Comparison of ENCODE assay signal across 12 cellular contexts in the genomic region with DNA sequence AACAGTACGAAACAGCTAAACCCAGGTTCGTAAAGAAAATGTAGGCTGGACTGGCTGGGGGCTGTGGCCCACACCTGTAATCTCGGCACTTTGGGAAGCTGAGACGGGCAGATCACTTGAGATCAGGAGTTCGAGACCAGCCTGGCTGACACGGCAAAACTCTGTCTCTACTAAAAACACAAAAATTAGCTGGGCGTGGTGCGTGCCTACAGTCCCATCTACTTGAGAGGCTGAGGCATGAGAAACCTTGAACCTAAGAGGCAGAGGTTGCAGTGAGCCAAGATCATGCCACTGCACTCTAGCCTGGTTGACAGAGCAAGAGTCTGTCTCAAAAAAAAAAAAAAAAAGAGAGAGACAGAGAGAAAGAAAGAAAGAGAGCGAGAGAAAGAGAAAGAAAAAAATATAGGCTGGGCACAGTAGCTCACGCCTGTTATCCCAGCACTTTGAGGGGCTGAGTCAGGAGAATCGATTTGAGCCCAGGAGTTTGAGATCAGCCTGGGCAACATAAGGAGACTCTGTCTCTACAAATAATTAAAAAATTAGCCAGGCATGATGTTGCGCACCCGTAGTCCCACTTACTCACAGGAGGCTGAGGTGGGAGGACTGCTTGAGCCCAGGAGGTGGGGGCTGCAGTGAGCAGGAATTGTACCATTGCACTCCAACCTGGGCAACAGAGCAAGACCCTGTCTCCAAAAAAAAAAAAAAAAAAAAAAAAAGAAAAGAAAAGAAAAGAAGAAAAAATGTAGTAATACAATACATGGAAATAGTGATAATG. TPM values are rescaled to one million over a fixed set of nuclear protein-coding genes. Genes with fewer than 3 reads are reported as not detected.
A peak's percentile ranks its signal among the peaks of the same experiment; 100 is the strongest.
DNase-seq lines count a peak whose midpoint lies in the region; ATAC-seq and TF ChIP-seq lines count a peak whose summit lies in the region.
"Had no signal": no experiment of that assay in that cellular context is flagged by ENCODE, and none has a peak within 500 bp of the region (broad histone marks: within the 10 kb centered on the region; RNA-seq: fewer than 3 reads in every experiment).

No MANE protein-coding gene starts in this region.

- H3K27ac ChIP-seq in CD8-positive, alpha-beta T cell (ENCODE audit: low read depth, low read length), result no peak overlapping the region
- H3K27ac ChIP-seq in skeletal muscle tissue (ENCODE audit: low read depth, low read length), result peak overlapping the region; percentile 82

- H3K4me3 ChIP-seq in CD8-positive, alpha-beta T cell (ENCODE audit: low read depth, low read length), result no peak overlapping the region
- H3K4me3 ChIP-seq in skeletal muscle tissue (ENCODE audit: low read length in 3 of 3), result peak overlapping the region in 1 of 3 donors; percentile 21
- H3K4me3 ChIP-seq: MG63 had no signal

- H3K36me3 ChIP-seq in CD8-positive, alpha-beta T cell (ENCODE audit: insufficient read depth, low read length), result peaks cover 3% of the 10 kb centered on the region
- H3K36me3 ChIP-seq in skeletal muscle tissue (ENCODE audit: control insufficient read depth in 3 of 3, insufficient read depth in 3 of 3, low read length in 3 of 3), result no peaks in the 10 kb centered on the region

- intact Hi-C loops in CD8-positive, alpha-beta T cell (cut with DNase I, micrococcal nuclease), result loop anchor here (2.0 to 5.0 kb wide), 2 partner anchors 13 to 33 kb away; no protein-coding TSS in a partner anchor

- H3K9ac ChIP-seq in skeletal muscle tissue (ENCODE audit: low read depth in 1 of 3, low read length in 3 of 3), result peak overlapping the region in 2 of 3 donors; percentile 0 to 50

- H3K27me3 ChIP-seq in CD8-positive, alpha-beta T cell (ENCODE audit: insufficient read depth, low read length), result no peaks in the 10 kb centered on the region
- no peaks in the 10 kb centered on the region for H3K27me3 ChIP-seq in skeletal muscle tissue (ENCODE audit: control insufficient read depth in 3 of 3, insufficient read depth in 3 of 3, low read length in 3 of 3)
- H3K27me3 ChIP-seq: MG63 had no signal

- DNase-seq in CD8-positive, alpha-beta T cell, result no peak
- DNase-seq in activated CD4-positive, alpha-beta memory T cell treated with anti-CD3 and anti-CD28 coated beads, Interleukin-2, amount 10 ng/mL, durations not matched to agents 7 days and 5 days, result no peak
- DNase-seq in glutamatergic neuron, result no peak
- DNase-seq in NCI-H446 (lab: John Stamatoyannopoulos, UW), result no peak
- no peak for DNase-seq in NCI-H446 treated with DMSO at 0.1 percent for 48 hours (lab: John Stamatoyannopoulos, UW)
- DNase-seq in NCI-H1092 (lab: John Stamatoyannopoulos, UW), result no peak
- DNase-seq: effector memory CD4-positive, alpha-beta T cell; stimulated activated CD4-positive, alpha-beta T cell treated with anti-CD3 and anti-CD28 coated beads, Interleukin-4, amount 100 ng/mL, for 24 hours had no signal

- no peaks in the 10 kb centered on the region for H3K27me3 Mint-ChIP-seq in CD8-positive, alpha-beta T cell (ENCODE audit: low read depth)
- H3K27me3 Mint-ChIP-seq in activated CD4-positive, alpha-beta memory T cell treated with anti-CD3 and anti-CD28 coated beads, Interleukin-2, amount 10 ng/mL, durations not matched to agents 7 days and 5 days, result no peaks in the 10 kb centered on the region
- H3K27me3 Mint-ChIP-seq in glutamatergic neuron (ENCODE audit: unreplicated experiment), result peaks cover 9% of the 10 kb centered on the region

- H3K4me3 Mint-ChIP-seq in CD8-positive, alpha-beta T cell, result no peak overlapping the region
- no peak overlapping the region for H3K4me3 Mint-ChIP-seq in activated CD4-positive, alpha-beta memory T cell treated with anti-CD3 and anti-CD28 coated beads, Interleukin-2, amount 10 ng/mL, durations not matched to agents 7 days and 5 days
- H3K4me3 Mint-ChIP-seq in glutamatergic neuron (ENCODE audit: unreplicated experiment), result peak overlapping the region; percentile 38

- peak overlapping the region; percentile 88 for H3K27ac Mint-ChIP-seq in CD8-positive, alpha-beta T cell
- peak overlapping the region; percentile 21 for H3K27ac Mint-ChIP-seq in activated CD4-positive, alpha-beta memory T cell treated with anti-CD3 and anti-CD28 coated beads, Interleukin-2, amount 10 ng/mL, durations not matched to agents 7 days and 5 days
- peak overlapping the region; percentile 88 for H3K27ac Mint-ChIP-seq in glutamatergic neuron (ENCODE audit: unreplicated experiment)

- no peaks in the 10 kb centered on the region for H3K9me3 ChIP-seq in CD8-positive, alpha-beta T cell (ENCODE audit: low read length)
- no peaks in the 10 kb centered on the region for H3K9me3 ChIP-seq in skeletal muscle tissue (ENCODE audit: control insufficient read depth in 3 of 3, low read length in 3 of 3)
- H3K9me3 ChIP-seq: MG63 had no signal

- peaks cover 90% of the 10 kb centered on the region for H3K4me1 ChIP-seq in CD8-positive, alpha-beta T cell (ENCODE audit: insufficient read depth, low read length)
- H3K4me1 ChIP-seq in skeletal muscle tissue (ENCODE audit: control insufficient read depth in 3 of 3, insufficient read depth in 3 of 3, low read length in 3 of 3), result peaks cover 77 to 86% (median 80%) of the 10 kb centered on the region in 3 donors

- ATAC-seq in CD8-positive, alpha-beta T cell, result no peak
- ATAC-seq in HG03565 (IDR thresholded peaks at IDR 0.05; ENCODE audit: unreplicated experiment), result no peak
- ATAC-seq: left colon had no signal

- no peak for TF ChIP-seq CTCF in CD8-positive, alpha-beta T cell (IDR thresholded peaks at IDR 0.05)
- TF ChIP-seq CTCF in glutamatergic neuron (IDR thresholded peaks at IDR 0.05; ENCODE audit: partially characterized antibody, unreplicated experiment), result no peak

- peaks cover 49% of the 10 kb centered on the region for H3K36me3 Mint-ChIP-seq in CD8-positive, alpha-beta T cell
- peaks cover 43% of the 10 kb centered on the region for H3K36me3 Mint-ChIP-seq in activated CD4-positive, alpha-beta memory T cell treated with anti-CD3 and anti-CD28 coated beads, Interleukin-2, amount 10 ng/mL, durations not matched to agents 7 days and 5 days (ENCODE audit: low read depth)
- H3K36me3 Mint-ChIP-seq in glutamatergic neuron (ENCODE audit: unreplicated experiment), result no peaks in the 10 kb centered on the region

- POLR2A ChIA-PET in CD8-positive, alpha-beta T cell (lab: Charles Lee), result interaction anchor here (0.6 to 1.8 kb wide), 4 partner anchors 26 to 162 kb away, joined by 3 to 6 read pairs (median 4); partner anchors contain the start of gene CAPZB
- POLR2A ChIA-PET in activated CD4-positive, alpha-beta memory T cell treated with anti-CD3 and anti-CD28 coated beads, Interleukin-2, amount 10 ng/mL, durations not matched to agents 7 days and 5 days (lab: Charles Lee), result interaction anchor here (1.6 kb wide), 1 partner anchor 9 kb away, joined by 3 read pairs; no protein-coding TSS in a partner anchor

- H3K9me3 Mint-ChIP-seq in CD8-positive, alpha-beta T cell, result no peaks in the 10 kb centered on the region
- H3K9me3 Mint-ChIP-seq in activated CD4-positive, alpha-beta memory T cell treated with anti-CD3 and anti-CD28 coated beads, Interleukin-2, amount 10 ng/mL, durations not matched to agents 7 days and 5 days, result no peaks in the 10 kb centered on the region
- H3K9me3 Mint-ChIP-seq in glutamatergic neuron (ENCODE audit: unreplicated experiment), result peaks cover 11% of the 10 kb centered on the region

- CTCF ChIA-PET in CD8-positive, alpha-beta T cell (lab: Charles Lee), result interaction anchor here (0.6 to 2.7 kb wide), 8 partner anchors 13 to 202 kb away, joined by 3 to 8 read pairs (median 3); no protein-coding TSS in a partner anchor
- CTCF ChIA-PET in activated CD4-positive, alpha-beta memory T cell treated with anti-CD3 and anti-CD28 coated beads, Interleukin-2, amount 10 ng/mL, durations not matched to agents 7 days and 5 days (lab: Charles Lee), result interaction anchor here (1.6 kb wide), 1 partner anchor 202 kb away, joined by 3 read pairs; no protein-coding TSS in a partner anchor

- H3K4me1 Mint-ChIP-seq in CD8-positive, alpha-beta T cell (ENCODE audit: low read depth), result peaks cover 89% of the 10 kb centered on the region
- H3K4me1 Mint-ChIP-seq in activated CD4-positive, alpha-beta memory T cell treated with anti-CD3 and anti-CD28 coated beads, Interleukin-2, amount 10 ng/mL, durations not matched to agents 7 days and 5 days, result peaks cover 66% of the 10 kb centered on the region
- peaks cover 67% of the 10 kb centered on the region for H3K4me1 Mint-ChIP-seq in glutamatergic neuron (ENCODE audit: low read depth, unreplicated experiment)

RNA-seq across cellular contexts. Expression of gene CAPZB, which starts 35.7 kb away (rescaled TPM):
- 100 to 1,000 TPM; 145 to 151 TPM for total RNA-seq in CD8-positive, alpha-beta T cell
- total RNA-seq in activated CD4-positive, alpha-beta memory T cell treated with anti-CD3 and anti-CD28 coated beads, Interleukin-2, amount 10 ng/mL, durations not matched to agents 7 days and 5 days, result 100 to 1,000 TPM; 537 to 565 TPM
- total RNA-seq in glutamatergic neuron (ENCODE audit: unreplicated experiment) (326 TPM), skeletal muscle tissue (67.3 TPM)

Comparison
In these comparisons a context has a peak if more than half of its experiments do, and no peak if none do; other contexts are left out.
1. H3K27ac Mint-ChIP-seq: peak in every context shown above with its lines; median percentile 88 in CD8-positive, alpha-beta T cell; 88 in glutamatergic neuron; 21 in activated CD4-positive, alpha-beta memory T cell treated with anti-CD3 and anti-CD28 coated beads, Interleukin-2, amount 10 ng/mL, durations not matched to agents 7 days and 5 days.